In the genomic region with DNA sequence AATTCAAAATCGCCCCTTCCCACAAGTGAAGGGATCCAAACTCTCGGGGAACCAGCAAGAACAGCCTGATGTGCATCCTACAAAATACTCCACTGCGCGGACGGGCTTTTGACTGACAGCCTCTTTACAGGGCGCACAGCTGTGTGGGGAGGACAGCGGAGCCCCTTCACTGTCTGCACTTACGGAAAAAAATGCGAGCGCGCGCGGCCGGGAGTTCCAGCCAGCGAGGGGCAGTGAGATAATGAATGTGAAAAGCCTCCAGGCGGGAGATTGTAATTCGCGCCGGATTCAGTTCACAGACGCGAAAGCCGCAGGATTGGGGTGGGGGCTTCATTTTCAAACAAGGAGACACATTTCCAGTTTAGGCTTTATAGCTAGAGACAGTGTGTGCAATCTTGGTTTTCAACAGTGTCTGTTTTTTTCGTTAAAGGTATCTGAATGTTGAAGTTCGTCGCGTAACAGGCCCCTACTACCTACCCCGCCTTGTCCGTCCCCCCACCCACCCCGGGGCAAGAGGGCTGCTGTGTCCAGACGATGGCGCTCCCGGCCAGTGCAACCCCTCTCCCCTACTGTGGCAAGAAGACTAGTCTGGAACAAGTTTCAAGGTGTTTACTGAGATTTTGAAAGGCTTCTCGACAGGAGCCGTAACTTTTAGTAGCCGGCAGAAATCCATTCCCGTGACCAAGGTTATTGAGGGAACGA, we compare ENCODE assay signal across 26 cellular contexts. TPM values are rescaled to one million over a fixed set of nuclear protein-coding genes. Genes with fewer than 3 reads are reported as not detected.
DNase-seq lines count a peak whose midpoint lies in the region; ATAC-seq, FAIRE-seq and TF ChIP-seq lines count a peak whose summit lies in the region.
"Had no signal": no experiment of that assay in that cellular context is flagged by ENCODE, and none has a peak within 500 bp of the region (broad histone marks: within the 10 kb centered on the region; RNA-seq: fewer than 3 reads in every experiment).

No MANE protein-coding gene starts in this region.

- H3K4me3 ChIP-seq in mammary epithelial cell (replicated peaks in 1 of 3; ENCODE audit: insufficient read depth in 1 of 3, low read depth in 2 of 3, low read length in 3 of 3) (peak overlapping the region in 1 of 3 experiments; percentile 28), breast epithelium (no peak overlapping the region), H1 (ENCODE audit: extremely low read depth in 1 of 4, insufficient read depth in 2 of 4, low read depth in 3 of 4, low read length in 4 of 4) (peak overlapping the region; percentile 33 to 66 (median 36); a peak in 7 of 8 replicates)
- H3K4me3 ChIP-seq: BLaER1, esophagus muscularis mucosa, HAP-1, vagina had no signal

- peaks cover 4% of the 10 kb centered on the region for H3K4me1 ChIP-seq in mammary epithelial cell (ENCODE audit: insufficient read depth, low read length)
- no peaks in the 10 kb centered on the region for H3K4me1 ChIP-seq in breast epithelium
- peaks cover 0 to 4% (median 0%) of the 10 kb centered on the region in 4 experiments; a peak in 3 of 7 replicates for H3K4me1 ChIP-seq in H1 (replicated peaks in 1 of 4; ENCODE audit: control insufficient read depth in 3 of 4, insufficient read depth in 4 of 4, low read length in 3 of 4)
- H3K4me1 ChIP-seq: BLaER1, HAP-1, vagina had no signal

- H2BK5ac ChIP-seq in H1 (ENCODE audit: low read depth, low read length), result no peak overlapping the region

- H3K36me3 Mint-ChIP-seq in type B pancreatic cell, result no peaks in the 10 kb centered on the region
- H3K36me3 Mint-ChIP-seq: natural killer cell had no signal

- no peaks in the 10 kb centered on the region for H3K79me1 ChIP-seq in H1 (ENCODE audit: low read depth, low read length)

- H3K9ac ChIP-seq in mammary epithelial cell (ENCODE audit: insufficient read depth, low read length) (no peak overlapping the region), H1 (replicated peaks in 1 of 4; ENCODE audit: extremely low read depth in 1 of 4, low read depth in 3 of 4, low read length in 3 of 4) (no peak overlapping the region)
- H3K9ac ChIP-seq: BLaER1 had no signal

- peaks cover 14% of the 10 kb centered on the region for H3K9me3 ChIP-seq in mammary epithelial cell (replicated peaks; ENCODE audit: insufficient read depth, low read length)
- H3K9me3 ChIP-seq in breast epithelium, result peaks cover 16 to 29% of the 10 kb centered on the region in 2 donors
- peaks cover 7 to 15% of the 10 kb centered on the region in 2 experiments; a peak in 3 of 4 replicates for H3K9me3 ChIP-seq in H1 (ENCODE audit: insufficient read depth in 2 of 2, low read depth in 1 of 2, low read length in 1 of 2)
- H3K9me3 ChIP-seq: HAP-1, vagina had no signal

- no peak overlapping the region; the same call in 1 of the 2 replicates for H4K8ac ChIP-seq in H1 (ENCODE audit: extremely low read depth, insufficient read depth, low read length)

- H4K20me1 ChIP-seq in mammary epithelial cell (ENCODE audit: insufficient read depth, low read length) (no peaks in the 10 kb centered on the region), H1 (replicated peaks in 1 of 2; ENCODE audit: control insufficient read depth in 1 of 2, insufficient read depth in 2 of 2, low read length in 2 of 2) (no peaks in the 10 kb centered on the region)
- H4K20me1 ChIP-seq: BLaER1 had no signal

- H3K23me2 ChIP-seq in H1 (ENCODE audit: low read depth, low read length), result no peaks in the 10 kb centered on the region; the same call in 1 of the 2 replicates

- in situ Hi-C loops in mammary epithelial cell (cut with MboI; ENCODE audit: low sequenced_read_pairs in 2 of 2), result loop anchor here (25.0 kb wide), 2 partner anchors 188 to 513 kb away; a partner anchor contains a TSS

- peaks cover 20% of the 10 kb centered on the region for H3K27me3 ChIP-seq in mammary epithelial cell (ENCODE audit: insufficient read depth, low read length)
- peaks cover 0 to 90% of the 10 kb centered on the region in 2 donors for H3K27me3 ChIP-seq in breast epithelium
- H3K27me3 ChIP-seq in H1 (replicated peaks in 1 of 4; ENCODE audit: control insufficient read depth in 3 of 4, extremely low read depth in 1 of 4, insufficient read depth in 3 of 4, low read length in 3 of 4), result peaks cover 13 to 38% (median 28%) of the 10 kb centered on the region in 4 experiments
- H3K27me3 ChIP-seq: vagina had no signal

- H3K27me3 Mint-ChIP-seq in type B pancreatic cell, result peaks cover 87% of the 10 kb centered on the region

- H3K56ac ChIP-seq in H1 (replicated peaks; ENCODE audit: insufficient read length, low read depth, low read length), result no peak overlapping the region

- peak; percentile 73 to 82 for TF ChIP-seq RAD21 in H1 (IDR thresholded peaks at IDR 0.05 in 1 of 2, conservative IDR thresholded peaks at IDR 0.05 in 1 of 2; ENCODE audit: low read depth in 2 of 2, low read length in 2 of 2)

- H2AFZ ChIP-seq in mammary epithelial cell (ENCODE audit: low read depth, low read length) (no peak overlapping the region), H1 (ENCODE audit: low read length) (0 out of 2 replicates have a peak overlapping the region, but pooled peaks have one; percentile 80)

- TF ChIP-seq CTCF in mammary epithelial cell (conservative IDR thresholded peaks at IDR 0.05 in 1 of 2, IDR thresholded peaks at IDR 0.05 in 1 of 2; ENCODE audit: extremely low read depth in 1 of 2, insufficient read depth in 1 of 2, low read depth in 1 of 2, low read length in 2 of 2) (no peak), breast epithelium (IDR thresholded peaks at IDR 0.05) (no peak), H1 (IDR thresholded peaks at IDR 0.05; ENCODE audit: control extremely low read depth in 1 of 3, insufficient read depth in 1 of 3, low read depth in 1 of 3, low read length in 3 of 3) (peak; percentile 49 to 73 (median 52)), type B pancreatic cell (conservative IDR thresholded peaks at IDR 0.05) (peak; percentile 50)

- H4K91ac ChIP-seq in H1 (replicated peaks; ENCODE audit: insufficient read length, low read length), result no peak overlapping the region

- intact Hi-C loops in mammary epithelial cell (cut with micrococcal nuclease), result no loop called here
- intact Hi-C loops in breast epithelium (cut with DNase I; ENCODE audit: low total_unique reads), result no loop called here

- WGBS in mammary epithelial cell (ENCODE audit: low coverage, missing lambda C conversion rate), result 38% methylated on average over 30 of the region's 37 CpGs
- WGBS in H1 (ENCODE audit: extremely low coverage in 1 of 2, insufficient coverage in 1 of 2, insufficient read length in 1 of 2, insufficient replicate concordance in 2 of 2, low coverage in 1 of 2, low lambda C conversion rate in 2 of 2, missing lambda C conversion rate in 1 of 2), 2 experiments, result 5% methylated on average over 30 of the region's 37 CpGs; no CpG with 5 or more reads in 1 of the 2 experiments

- H2BK20ac ChIP-seq in H1 (ENCODE audit: low read length), result no peak overlapping the region

- DNase-seq in mammary epithelial cell, result no peak
- no peak for DNase-seq in breast epithelium (ENCODE audit: low spot score in 2 of 2)
- DNase-seq in H1 (ENCODE audit: low read depth in 1 of 2, low spot score in 2 of 2), result peak in 1 of 2 experiments; percentile 70
- peak; percentile 54 for DNase-seq in left kidney (ENCODE audit: low read depth, low spot score)
- DNase-seq in type B pancreatic cell (ENCODE audit: extremely low spot score, unreplicated experiment), result no peak
- DNase-seq in HTR-8/SVneo (ENCODE audit: insufficient read length, low spot score), result no peak
- DNase-seq: activated CD4-positive, alpha-beta T cell treated with anti-CD3 and anti-CD28 coated beads, Interleukin-2, amount 50 U/mL, for 1 hour; activated CD8-positive, alpha-beta memory T cell treated with anti-CD3 and anti-CD28 coated beads, Interleukin-2, amount 50 U/mL, for 48 hours; activated effector memory CD4-positive, alpha-beta T cell treated with anti-CD3 and anti-CD28 coated beads, Interleukin-2, amount 50 U/mL, for 16 hours; Calu3; central memory CD4-positive, alpha-beta T cell; natural killer cell; NCI-H187; NCI-H446; Right ventricle myocardium superior; substantia nigra had no signal

- no peak for TF ChIP-seq EP300 in H1 (IDR thresholded peaks at IDR 0.05; ENCODE audit: borderline replicate concordance in 1 of 2, low read depth in 2 of 2, low read length in 2 of 2)

- H3K4me1 Mint-ChIP-seq in type B pancreatic cell (ENCODE audit: unreplicated experiment), result no peaks in the 10 kb centered on the region
- H3K4me1 Mint-ChIP-seq: natural killer cell had no signal

- BruUV-seq in mammary epithelial cell (replicated peaks; lab: Mats Ljungman, UMichigan), result no TSS peak

- FAIRE-seq in H1 (lab: Jason Lieb, UNC) (peak; percentile 28), HTR-8/SVneo (lab: Jason Lieb, UNC) (no peak)
- FAIRE-seq: G401.6, islet of Langerhans, TTC549 had no signal

- no peak overlapping the region for H3K4ac ChIP-seq in H1 (replicated peaks; ENCODE audit: insufficient read length, low read depth, low read length)

- peak overlapping the region; percentile 79 for H3K4me3 Mint-ChIP-seq in type B pancreatic cell
- H3K4me3 Mint-ChIP-seq: natural killer cell had no signal

- H3K23ac ChIP-seq in H1 (ENCODE audit: insufficient read length), result no peak overlapping the region

- dilution Hi-C loops in mammary epithelial cell (cut with HindIII; ENCODE audit: low sequenced_read_pairs), result no loop called here

- H3K4me2 ChIP-seq in mammary epithelial cell (ENCODE audit: insufficient read depth, low read depth, low read length), result peak overlapping the region; percentile 26
- H3K4me2 ChIP-seq in H1 (ENCODE audit: insufficient read depth in 1 of 2, low read depth in 2 of 2, low read length in 2 of 2), result peak overlapping the region; percentile 70 to 76
- H3K4me2 ChIP-seq: BLaER1 had no signal

- no peak overlapping the region for H2BK120ac ChIP-seq in H1 (replicated peaks; ENCODE audit: low read depth, low read length)

- H3K27ac ChIP-seq in mammary epithelial cell (ENCODE audit: insufficient read depth, low read depth, low read length) (no peak overlapping the region), breast epithelium (no peak overlapping the region), H1 (ENCODE audit: low read depth, low read length) (no peak overlapping the region)
- H3K27ac ChIP-seq: BLaER1, esophagus muscularis mucosa, vagina had no signal

- no peaks in the 10 kb centered on the region for H3K36me3 ChIP-seq in mammary epithelial cell (ENCODE audit: insufficient read depth, low read length)
- no peaks in the 10 kb centered on the region for H3K36me3 ChIP-seq in breast epithelium
- H3K36me3 ChIP-seq in H1 (ENCODE audit: control insufficient read depth in 2 of 4, insufficient read depth in 4 of 4, low read length in 3 of 4), result peaks cover 0 to 8% (median 0%) of the 10 kb centered on the region in 4 experiments; a peak in 3 of 8 replicates
- H3K36me3 ChIP-seq: BLaER1, esophagus muscularis mucosa, HAP-1, vagina had no signal

- CTCF ChIA-PET in mammary epithelial cell (lab: Charles Lee; ENCODE audit: low non-redundant PET), result no interaction called here
- CTCF ChIA-PET in H1 (lab: Charles Lee; ENCODE audit: partially characterized antibody), result interaction anchor here (0.7 to 2.3 kb wide), 6 partner anchors 8 to 506 kb away, joined by 3 to 13 read pairs (median 4); no protein-coding TSS in a partner anchor

- H2BK12ac ChIP-seq in H1 (ENCODE audit: low read depth, low read length), result 0 out of 2 replicates have a peak overlapping the region, but pooled peaks have one; percentile 9

- TF ChIP-seq POLR2A in breast epithelium (IDR thresholded peaks at IDR 0.05) (no peak), H1 (IDR thresholded peaks at IDR 0.05; ENCODE audit: control extremely low read depth in 1 of 2, low read depth in 2 of 2, low read length in 2 of 2) (no peak)

- no peak overlapping the region for H4K5ac ChIP-seq in H1 (ENCODE audit: insufficient read length, low read depth, low read length)

- no peaks in the 10 kb centered on the region for H3K9me3 Mint-ChIP-seq in type B pancreatic cell
- H3K9me3 Mint-ChIP-seq: natural killer cell had no signal

- H3K79me2 ChIP-seq in mammary epithelial cell (ENCODE audit: insufficient read depth, low read length) (no peaks in the 10 kb centered on the region), H1 (ENCODE audit: control insufficient read depth in 1 of 2, insufficient read depth in 2 of 2, low read length in 2 of 2) (no peaks in the 10 kb centered on the region)

- H3K18ac ChIP-seq in H1 (ENCODE audit: extremely low read depth, low read length), result no peak overlapping the region

- no peak overlapping the region for H3K14ac ChIP-seq in H1 (ENCODE audit: insufficient read length)

- POLR2A ChIA-PET in H1 (lab: Charles Lee; ENCODE audit: partially characterized antibody), result no interaction called here

- H3K27ac Mint-ChIP-seq in type B pancreatic cell, result no peak overlapping the region
- H3K27ac Mint-ChIP-seq: natural killer cell had no signal

- ATAC-seq in GM21447 (IDR thresholded peaks at IDR 0.05; ENCODE audit: unreplicated experiment) (no peak), HG02759 (IDR thresholded peaks at IDR 0.05; ENCODE audit: unreplicated experiment) (no peak)
- ATAC-seq: natural killer cell had no signal

- H2AK5ac ChIP-seq in H1 (ENCODE audit: low read depth, low read length), result no peak overlapping the region

- H2BK15ac ChIP-seq in H1 (ENCODE audit: low read length), result no peak overlapping the region

RNA-seq across cellular contexts. Expression of a gene that starts 1.7 kb away (rescaled TPM):
- total RNA-seq in mammary epithelial cell (not detected), breast epithelium (under 1 TPM in 1 of 3 donors, not detected in 2; 0.15 TPM), type B pancreatic cell (ENCODE audit: low replicate concordance) (2.1 and 3.5 TPM in 2 replicates)
- polyA plus RNA-seq in mammary epithelial cell (not detected), H1 (2011; rRNA removed) (1.9 and 3.5 TPM in 2 replicates)
- polyA minus RNA-seq in mammary epithelial cell, result not detected
- 1.6 TPM in 2 replicates for total RNA-seq in H1 (2021; fragmentation: NEBNext Ultra II Directional; extraction: Animal tissue kit (Norgen Biotek cat#: 25700))
- polyA plus RNA-seq in H1 (2011; cell fraction: cytosol; rRNA removed), result 1.1 TPM
- polyA plus RNA-seq in H1 (2011; cell fraction: nucleus; rRNA removed), result 3.4 TPM
- 1.4 to 2.1 TPM (median 1.9 TPM) in 4 replicates for polyA plus RNA-seq in H1 (2012, experiment 1 of 2)
- polyA plus RNA-seq in H1 (2012, experiment 2 of 2), result 0.71 TPM
- polyA plus RNA-seq in H1 (2013, experiment 1 of 2), result 2.3 TPM
- polyA plus RNA-seq in H1 (2013, experiment 2 of 2), result 3.0 TPM
- 2.9 and 3.2 TPM in 2 replicates for polyA minus RNA-seq in H1 (2011; rRNA and poly(A)+ RNA removed)
- polyA minus RNA-seq in H1 (2011; cell fraction: cytosol; rRNA and poly(A)+ RNA removed), result 1.7 TPM
- 0.80 TPM for polyA minus RNA-seq in H1 (2011; cell fraction: nucleus; rRNA and poly(A)+ RNA removed)
- total RNA-seq: A673, Calu3, esophagus muscularis mucosa, natural killer cell, Right ventricle myocardium superior, vagina had no signal

Comparison
In these comparisons a context has a peak if more than half of its experiments do, and no peak if none do; other contexts are left out.
1. H3K4me3 ChIP-seq: peak in H1 (4 of 4); none in breast epithelium (0 of 3).
2. CTCF ChIP-seq: peak in H1 (3 of 3) and type B pancreatic cell (single experiment); none in mammary epithelial cell (0 of 2) and breast epithelium (0 of 3).